In genomic region chr5:142432369-142432863, GRCh38 we compare ENCODE assay signal across 8 cellular contexts.
DNase-seq lines count a peak whose midpoint lies in the region; ATAC-seq lines count a peak whose summit lies in the region.

No MANE protein-coding gene starts in this region.

- no peaks in the 10 kb centered on the region for H3K9me3 Mint-ChIP-seq in activated naive CD8-positive, alpha-beta T cell treated with anti-CD3 and anti-CD28 coated beads, Interleukin-2, amount 50 U/mL, for 24 hours

- H3K27ac Mint-ChIP-seq in activated naive CD8-positive, alpha-beta T cell treated with anti-CD3 and anti-CD28 coated beads, Interleukin-2, amount 50 U/mL, for 24 hours: peak overlapping the region; percentile 84

- H3K36me3 Mint-ChIP-seq in activated naive CD8-positive, alpha-beta T cell treated with anti-CD3 and anti-CD28 coated beads, Interleukin-2, amount 50 U/mL, for 24 hours (ENCODE audit: low read depth): no peaks in the 10 kb centered on the region

- H3K27me3 Mint-ChIP-seq in activated naive CD8-positive, alpha-beta T cell treated with anti-CD3 and anti-CD28 coated beads, Interleukin-2, amount 50 U/mL, for 24 hours: no peaks in the 10 kb centered on the region

- ATAC-seq in activated naive CD8-positive, alpha-beta T cell treated with anti-CD3 and anti-CD28 coated beads, Interleukin-2, amount 50 U/mL, for 24 hours: peak; percentile 78
- ATAC-seq in stimulated activated naive CD8-positive, alpha-beta T cell treated with anti-CD3 and anti-CD28 coated beads, Interleukin-15, Interleukin-2, amounts not matched to agents 100 U/mL and 50 U/mL, for 24 hours: peak; percentile 72
- no peak for ATAC-seq in HG03045 (IDR thresholded peaks at IDR 0.05; ENCODE audit: unreplicated experiment)
- ATAC-seq in HG03457 (IDR thresholded peaks at IDR 0.05; ENCODE audit: unreplicated experiment): no peak
- no peak for ATAC-seq in GM18517 (IDR thresholded peaks at IDR 0.05; ENCODE audit: unreplicated experiment)

- peak overlapping the region; percentile 48 for H3K4me3 Mint-ChIP-seq in activated naive CD8-positive, alpha-beta T cell treated with anti-CD3 and anti-CD28 coated beads, Interleukin-2, amount 50 U/mL, for 24 hours

- H3K4me1 Mint-ChIP-seq in activated naive CD8-positive, alpha-beta T cell treated with anti-CD3 and anti-CD28 coated beads, Interleukin-2, amount 50 U/mL, for 24 hours: peaks cover 32% of the 10 kb centered on the region

- DNase-seq in stimulated activated CD4-positive, alpha-beta T cell treated with anti-CD3 and anti-CD28 coated beads, Interleukin-12 subunit alpha, Interleukin-12 subunit beta, amount 100 ng/mL, for 4 hours: peak; percentile 11
- no peak for DNase-seq in stimulated activated CD4-positive, alpha-beta T cell treated with anti-CD3 and anti-CD28 coated beads, Interleukin-2, amount 100 ng/mL, for 48 hours
- peak; percentile 78 for DNase-seq in NCI-H2029 treated with DMSO at 0.1 percent for 48 hours (lab: John Stamatoyannopoulos, UW)
- DNase-seq in activated naive CD8-positive, alpha-beta T cell treated with anti-CD3 and anti-CD28 coated beads, Interleukin-2, amount 50 U/mL, for 24 hours: peak; percentile 41
- DNase-seq in stimulated activated naive CD8-positive, alpha-beta T cell treated with anti-CD3 and anti-CD28 coated beads, Interleukin-15, Interleukin-2, amounts not matched to agents 100 U/mL and 50 U/mL, for 24 hours: peak; percentile 44

Comparison
In these comparisons a context has a peak if more than half of its experiments do, and no peak if none do; other contexts are left out.
1. DNase-seq: peak in stimulated activated CD4-positive, alpha-beta T cell treated with anti-CD3 and anti-CD28 coated beads, Interleukin-12 subunit alpha, Interleukin-12 subunit beta, amount 100 ng/mL, for 4 hours (single experiment), NCI-H2029 treated with DMSO at 0.1 percent for 48 hours (single experiment), activated naive CD8-positive, alpha-beta T cell treated with anti-CD3 and anti-CD28 coated beads, Interleukin-2, amount 50 U/mL, for 24 hours (single experiment) and stimulated activated naive CD8-positive, alpha-beta T cell treated with anti-CD3 and anti-CD28 coated beads, Interleukin-15, Interleukin-2, amounts not matched to agents 100 U/mL and 50 U/mL, for 24 hours (single experiment); none in stimulated activated CD4-positive, alpha-beta T cell treated with anti-CD3 and anti-CD28 coated beads, Interleukin-2, amount 100 ng/mL, for 48 hours (0 of 2).
2. ATAC-seq: peak in activated naive CD8-positive, alpha-beta T cell treated with anti-CD3 and anti-CD28 coated beads, Interleukin-2, amount 50 U/mL, for 24 hours (single experiment) and stimulated activated naive CD8-positive, alpha-beta T cell treated with anti-CD3 and anti-CD28 coated beads, Interleukin-15, Interleukin-2, amounts not matched to agents 100 U/mL and 50 U/mL, for 24 hours (single experiment); none in HG03045 (single experiment), HG03457 (single experiment) and GM18517 (single experiment).